In the genomic region with DNA sequence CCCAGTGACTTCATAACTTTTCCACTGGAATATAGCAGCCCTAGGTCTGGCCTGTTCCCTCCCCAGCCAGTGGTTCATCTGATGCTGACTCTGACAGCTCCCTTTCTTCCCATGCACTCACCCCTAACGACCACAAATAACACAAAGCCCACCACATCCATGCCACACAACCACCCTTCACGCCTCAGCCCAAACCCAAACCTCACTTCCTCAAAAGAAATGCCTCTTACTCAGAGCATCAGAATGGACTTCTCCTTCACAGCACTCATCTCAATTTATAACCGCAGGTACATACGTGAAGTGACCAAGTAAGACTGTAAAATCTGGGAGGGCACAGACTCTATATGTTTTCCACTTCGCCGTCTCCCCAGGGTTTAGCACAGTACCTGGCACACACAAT, we compare ENCODE assay signal across 7 cellular contexts. TPM values are rescaled to one million over a fixed set of nuclear protein-coding genes. Genes with fewer than 3 reads are reported as not detected.
A peak's percentile ranks its signal among the peaks of the same experiment; 100 is the strongest.
DNase-seq lines count a peak whose midpoint lies in the region; ATAC-seq, FAIRE-seq and TF ChIP-seq lines count a peak whose summit lies in the region.

No MANE protein-coding gene starts in this region.

- peak overlapping the region; percentile 96 for H3K4me3 Mint-ChIP-seq in T-helper 1 cell treated with Interleukin-12 subunit alpha and Interleukin-12 subunit beta and Interleukin-4 antibody, amounts not matched to agents 30 μg/mL and 1 μg/mL, for 36 hours

- H3K9me3 ChIP-seq in endocrine pancreas (ENCODE audit: control insufficient read depth, low read length): no peaks in the 10 kb centered on the region
- no peaks in the 10 kb centered on the region for H3K9me3 ChIP-seq in pancreas

- no peaks in the 10 kb centered on the region for H3K27me3 ChIP-seq in HL-60 (ENCODE audit: insufficient read depth, poor library complexity, severe bottlenecking)
- no peaks in the 10 kb centered on the region for H3K27me3 ChIP-seq in endocrine pancreas (ENCODE audit: control insufficient read depth, insufficient read depth, low read length)
- no peaks in the 10 kb centered on the region for H3K27me3 ChIP-seq in pancreas

- peaks cover 28% of the 10 kb centered on the region for H3K4me1 Mint-ChIP-seq in T-helper 1 cell treated with Interleukin-12 subunit alpha and Interleukin-12 subunit beta and Interleukin-4 antibody, amounts not matched to agents 30 μg/mL and 1 μg/mL, for 36 hours (ENCODE audit: low read depth)

- peaks cover 4% of the 10 kb centered on the region for H3K27me3 Mint-ChIP-seq in T-helper 1 cell treated with Interleukin-12 subunit alpha and Interleukin-12 subunit beta and Interleukin-4 antibody, amounts not matched to agents 30 μg/mL and 1 μg/mL, for 36 hours (ENCODE audit: low read depth)

- FAIRE-seq in pancreas (lab: Jason Lieb, UNC): no peak

- H3K4me3 ChIP-seq in HL-60 (replicated peaks; ENCODE audit: insufficient read depth, low read length) (peak overlapping the region; percentile 72), endocrine pancreas (ENCODE audit: control insufficient read depth, insufficient read depth, low read length) (peak overlapping the region; percentile 91), pancreas (peak overlapping the region in 3 of 4 donors; percentile 64 to 86 (median 73))

- no peaks in the 10 kb centered on the region for H3K9me3 Mint-ChIP-seq in T-helper 1 cell treated with Interleukin-12 subunit alpha and Interleukin-12 subunit beta and Interleukin-4 antibody, amounts not matched to agents 30 μg/mL and 1 μg/mL, for 36 hours

- WGBS in pancreas, 2 donors: 43 to 47% methylated on average over 6 of the region's 6 CpGs

- H3K36me3 ChIP-seq in endocrine pancreas (ENCODE audit: control insufficient read depth, insufficient read depth, low read length): peaks cover 3% of the 10 kb centered on the region
- peaks cover 0 to 21% (median 0%) of the 10 kb centered on the region in 3 donors for H3K36me3 ChIP-seq in pancreas

- H3K27ac ChIP-seq in HL-60 (replicated peaks): no peak overlapping the region
- no peak overlapping the region for H3K27ac ChIP-seq in pancreas

- H3K9ac ChIP-seq in endocrine pancreas (ENCODE audit: control insufficient read depth, insufficient read depth, low read length): peak overlapping the region; percentile 44

- DNase-seq in HL-60 (ENCODE audit: low read depth in 1 of 2, low spot score in 1 of 2): peak in 1 of 2 experiments; percentile 68
- DNase-seq in pancreas: no peak
- no peak for DNase-seq in superior temporal gyrus (ENCODE audit: extremely low spot score)
- no peak for DNase-seq in DMS 273 (lab: John Stamatoyannopoulos, UW; ENCODE audit: unreplicated experiment)

- intact Hi-C loops in pancreas (cut with DNase I): no loop called here

- ATAC-seq in pancreas: no peak
- ATAC-seq in esophagus mucosa: no peak

- H3K36me3 Mint-ChIP-seq in T-helper 1 cell treated with Interleukin-12 subunit alpha and Interleukin-12 subunit beta and Interleukin-4 antibody, amounts not matched to agents 30 μg/mL and 1 μg/mL, for 36 hours (ENCODE audit: low read depth): peaks cover 27% of the 10 kb centered on the region

- peak overlapping the region; percentile 98 for H3K27ac Mint-ChIP-seq in T-helper 1 cell treated with Interleukin-12 subunit alpha and Interleukin-12 subunit beta and Interleukin-4 antibody, amounts not matched to agents 30 μg/mL and 1 μg/mL, for 36 hours

- H3K4me1 ChIP-seq in endocrine pancreas (ENCODE audit: control insufficient read depth, insufficient read depth, low read length): no peaks in the 10 kb centered on the region
- peaks cover 0 to 11% (median 3%) of the 10 kb centered on the region in 3 donors for H3K4me1 ChIP-seq in pancreas

- TF ChIP-seq CTCF in HL-60 (IDR thresholded peaks at IDR 0.05; ENCODE audit: insufficient read depth, low read length): no peak
- no peak for TF ChIP-seq CTCF in pancreas (IDR thresholded peaks at IDR 0.05)

RNA-seq across cellular contexts. Expression of a gene that starts 1.1 kb away (rescaled TPM):
- total RNA-seq in pancreas (10 to 100 TPM in 1 of 6 donors, 1 to 10 TPM in 5; 7.4 to 10.9 (median 9.0) TPM), esophagus mucosa (10.1 TPM)
- 1 to 10 TPM; 5.7 to 6.5 TPM for polyA plus RNA-seq in pancreas

RNA-seq across cellular contexts. Expression of a gene that starts 32.8 kb away (rescaled TPM):
- total RNA-seq in pancreas (10 to 100 TPM; 14.3 to 22.0 (median 18.1) TPM), esophagus mucosa (46.4 TPM)
- polyA plus RNA-seq in pancreas: 10 to 100 TPM; 26.1 to 44.0 TPM
